Comparison of ENCODE assay signal across 8 cellular contexts in the genomic region with DNA sequence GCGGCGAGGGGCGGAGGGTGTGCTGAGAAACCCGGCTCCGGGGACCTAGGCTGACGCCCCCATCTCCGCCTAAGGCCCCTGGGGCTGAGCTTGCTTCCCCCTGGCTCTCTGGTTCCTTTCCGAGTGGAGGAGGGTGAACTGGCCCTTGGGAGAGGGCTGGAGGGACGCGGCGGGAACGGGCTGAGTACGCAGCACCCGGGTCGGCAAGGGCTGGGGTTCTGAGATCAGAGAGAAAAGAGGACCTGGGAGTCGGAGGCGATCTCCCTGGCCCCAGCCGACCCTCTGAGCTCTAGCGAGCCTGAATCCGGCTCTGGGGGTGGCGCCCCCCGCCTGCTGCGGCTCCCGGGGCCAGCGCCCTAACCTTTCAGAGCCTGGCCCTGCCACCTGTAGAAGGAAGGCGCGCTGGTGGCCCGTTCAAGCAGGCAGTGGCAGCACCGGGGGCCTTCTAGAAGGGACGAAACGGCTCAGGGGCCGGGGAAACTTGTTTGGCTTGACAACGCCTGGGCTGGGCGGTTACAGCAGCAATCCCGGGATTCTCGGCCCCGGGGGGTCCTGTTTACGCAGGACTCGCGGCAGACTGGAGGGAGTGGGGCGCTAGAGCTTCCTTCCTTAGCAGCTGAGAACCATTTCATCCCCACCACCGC.
DNase-seq lines count a peak whose midpoint lies in the region; ATAC-seq, FAIRE-seq and TF ChIP-seq lines count a peak whose summit lies in the region.

No MANE protein-coding gene starts in this region.

- no peak for FAIRE-seq in HTR-8/SVneo (lab: Jason Lieb, UNC)

- DNase-seq in NCI-H2171 (lab: John Stamatoyannopoulos, UW) = peak; percentile 47
- DNase-seq in NCI-H2171 treated with DMSO at 0.1 percent for 48 hours (lab: John Stamatoyannopoulos, UW) = no peak
- DNase-seq in Peyer's patch = no peak
- DNase-seq in stimulated activated effector memory CD8-positive, alpha-beta T cell treated with anti-CD3 and anti-CD28 coated beads, Interleukin-12 subunit alpha, Interleukin-12 subunit beta, amount 100 ng/mL, for 72 hours (ENCODE audit: low spot score in 2 of 2) = no peak
- DNase-seq in HTR-8/SVneo (ENCODE audit: insufficient read length, low spot score) = no peak
- DNase-seq in activated CD8-positive, alpha-beta T cell treated with anti-CD3 and anti-CD28 coated beads, Interleukin-2, amount 10 ng/mL, durations not matched to agents 7 days and 5 days = no peak

- no peaks in the 10 kb centered on the region for H3K36me3 ChIP-seq in Peyer's patch

- H3K4me1 ChIP-seq in Peyer's patch = peaks cover 0 to 23% (median 13%) of the 10 kb centered on the region in 4 donors

- peak overlapping the region in 3 of 4 donors; percentile 26 to 57 (median 52) for H3K4me3 ChIP-seq in Peyer's patch
- peak overlapping the region; percentile 33 for H3K4me3 ChIP-seq in iPS-11a (ENCODE audit: low read depth, low read length)

- H3K4me1 Mint-ChIP-seq in stimulated activated effector memory CD8-positive, alpha-beta T cell treated with anti-CD3 and anti-CD28 coated beads, Interleukin-12 subunit alpha, Interleukin-12 subunit beta, amount 100 ng/mL, for 72 hours = peaks cover 14% of the 10 kb centered on the region
- H3K4me1 Mint-ChIP-seq in activated CD8-positive, alpha-beta T cell treated with anti-CD3 and anti-CD28 coated beads, Interleukin-2, amount 10 ng/mL, durations not matched to agents 7 days and 5 days (ENCODE audit: low read depth) = peaks cover 4% of the 10 kb centered on the region

- TF ChIP-seq CTCF in Peyer's patch (IDR thresholded peaks at IDR 0.05) = no peak

- POLR2A ChIA-PET in activated CD8-positive, alpha-beta T cell treated with anti-CD3 and anti-CD28 coated beads, Interleukin-2, amount 10 ng/mL, durations not matched to agents 7 days and 5 days (lab: Charles Lee) = no interaction called here

- no peaks in the 10 kb centered on the region for H3K9me3 Mint-ChIP-seq in stimulated activated effector memory CD8-positive, alpha-beta T cell treated with anti-CD3 and anti-CD28 coated beads, Interleukin-12 subunit alpha, Interleukin-12 subunit beta, amount 100 ng/mL, for 72 hours
- H3K9me3 Mint-ChIP-seq in activated CD8-positive, alpha-beta T cell treated with anti-CD3 and anti-CD28 coated beads, Interleukin-2, amount 10 ng/mL, durations not matched to agents 7 days and 5 days (ENCODE audit: insufficient read depth) = no peaks in the 10 kb centered on the region

- no peaks in the 10 kb centered on the region for H3K36me3 Mint-ChIP-seq in stimulated activated effector memory CD8-positive, alpha-beta T cell treated with anti-CD3 and anti-CD28 coated beads, Interleukin-12 subunit alpha, Interleukin-12 subunit beta, amount 100 ng/mL, for 72 hours
- H3K36me3 Mint-ChIP-seq in activated CD8-positive, alpha-beta T cell treated with anti-CD3 and anti-CD28 coated beads, Interleukin-2, amount 10 ng/mL, durations not matched to agents 7 days and 5 days (ENCODE audit: low read depth) = no peaks in the 10 kb centered on the region

- peak overlapping the region; percentile 26 for H3K4me3 Mint-ChIP-seq in stimulated activated effector memory CD8-positive, alpha-beta T cell treated with anti-CD3 and anti-CD28 coated beads, Interleukin-12 subunit alpha, Interleukin-12 subunit beta, amount 100 ng/mL, for 72 hours
- H3K4me3 Mint-ChIP-seq in activated CD8-positive, alpha-beta T cell treated with anti-CD3 and anti-CD28 coated beads, Interleukin-2, amount 10 ng/mL, durations not matched to agents 7 days and 5 days = no peak overlapping the region

- ATAC-seq in stimulated activated effector memory CD8-positive, alpha-beta T cell treated with anti-CD3 and anti-CD28 coated beads, Interleukin-12 subunit alpha, Interleukin-12 subunit beta, amount 100 ng/mL, for 72 hours = no peak
- ATAC-seq in esophagus mucosa = no peak
- no peak for ATAC-seq in activated CD8-positive, alpha-beta T cell treated with anti-CD3 and anti-CD28 coated beads, Interleukin-2, amount 10 ng/mL, durations not matched to agents 7 days and 5 days

- H3K9me3 ChIP-seq in Peyer's patch = no peaks in the 10 kb centered on the region

- H3K27ac Mint-ChIP-seq in stimulated activated effector memory CD8-positive, alpha-beta T cell treated with anti-CD3 and anti-CD28 coated beads, Interleukin-12 subunit alpha, Interleukin-12 subunit beta, amount 100 ng/mL, for 72 hours = no peak overlapping the region
- H3K27ac Mint-ChIP-seq in activated CD8-positive, alpha-beta T cell treated with anti-CD3 and anti-CD28 coated beads, Interleukin-2, amount 10 ng/mL, durations not matched to agents 7 days and 5 days = no peak overlapping the region

- H3K27me3 ChIP-seq in Peyer's patch = peaks cover 0 to 17% of the 10 kb centered on the region in 2 donors

- no peak overlapping the region for H3K27ac ChIP-seq in Peyer's patch

- H3K27me3 Mint-ChIP-seq in activated CD8-positive, alpha-beta T cell treated with anti-CD3 and anti-CD28 coated beads, Interleukin-2, amount 10 ng/mL, durations not matched to agents 7 days and 5 days (ENCODE audit: low read depth) = peaks cover 65% of the 10 kb centered on the region

- TF ChIP-seq POLR2A in Peyer's patch (IDR thresholded peaks at IDR 0.05) = no peak

- CTCF ChIA-PET in activated CD8-positive, alpha-beta T cell treated with anti-CD3 and anti-CD28 coated beads, Interleukin-2, amount 10 ng/mL, durations not matched to agents 7 days and 5 days (lab: Charles Lee) = interaction anchor here (1.7 to 5.7 kb wide), 3 partner anchors 9 to 273 kb away, joined by 6 to 71 read pairs (median 6); a partner anchor contains a TSS
